In genomic region chr3:11602886-11603285, GRCh38 we compare ENCODE assay signal across 13 cellular contexts. TPM values are rescaled to one million over a fixed set of nuclear protein-coding genes. Genes with fewer than 3 reads are reported as not detected.
DNase-seq lines count a peak whose midpoint lies in the region; ATAC-seq and TF ChIP-seq lines count a peak whose summit lies in the region.
"Had no signal": no experiment of that assay in that cellular context is flagged by ENCODE, and none has a peak within 500 bp of the region (broad histone marks: within the 10 kb centered on the region; RNA-seq: fewer than 3 reads in every experiment).

No MANE protein-coding gene starts in this region.

- no peaks in the 10 kb centered on the region; the same call in 1 of the 2 replicates for H3K9me3 Mint-ChIP-seq in HFFc6

- peaks cover 94% of the 10 kb centered on the region for H3K4me1 Mint-ChIP-seq in HFFc6 (ENCODE audit: low read depth)

- H3K4me3 ChIP-seq in left lung (no peak overlapping the region), subcutaneous abdominal adipose tissue (ENCODE audit: low read depth in 1 of 5, low read length in 5 of 5) (no peak overlapping the region)
- H3K4me3 ChIP-seq: right lobe of liver had no signal

- intact Hi-C loops in left lung (cut with DNase I), result no loop called here

- peaks cover 46% of the 10 kb centered on the region for H3K36me3 Mint-ChIP-seq in HFFc6 (ENCODE audit: low read depth)

- peaks cover 0 to 26% of the 10 kb centered on the region in 2 donors for H3K36me3 ChIP-seq in left lung
- peaks cover 0 to 13% (median 0%) of the 10 kb centered on the region in 5 donors for H3K36me3 ChIP-seq in subcutaneous abdominal adipose tissue (ENCODE audit: control insufficient read depth in 5 of 5, insufficient read depth in 5 of 5, low read length in 5 of 5)

- H3K27ac ChIP-seq in VCaP (peak overlapping the region; percentile 88), left lung (peak overlapping the region; percentile 68 to 70), subcutaneous abdominal adipose tissue (ENCODE audit: low read depth, low read length) (peak overlapping the region; percentile 97)

- DNase-seq in HFFc6 (no peak), left lung (no peak), RKO (ENCODE audit: low spot score) (no peak), NCI-H748 (lab: John Stamatoyannopoulos, UW; ENCODE audit: unreplicated experiment) (no peak), EL (no peak)
- DNase-seq: activated CD4-positive, alpha-beta T cell treated with anti-CD3 and anti-CD28 coated beads for 1 hour; activated effector memory CD4-positive, alpha-beta T cell treated with anti-CD3 and anti-CD28 coated beads, Interleukin-2, amount 50 U/mL, for 16 hours; mammary epithelial cell; right lobe of liver had no signal

- H3K4me1 ChIP-seq in left lung (peaks cover 8 to 35% of the 10 kb centered on the region in 2 donors), subcutaneous abdominal adipose tissue (ENCODE audit: control insufficient read depth in 5 of 5, insufficient read depth in 5 of 5, low read length in 5 of 5) (peaks cover 18 to 51% (median 38%) of the 10 kb centered on the region in 5 donors)

- H3K27me3 Mint-ChIP-seq in HFFc6 (ENCODE audit: insufficient read depth), result peaks cover 6% of the 10 kb centered on the region; the same call in 1 of the 2 replicates
- H3K27me3 Mint-ChIP-seq: dendritic cell treated with granulocyte-macrophage colony-stimulating factor and Interleukin-4, amounts not matched to agents 40 ng/mL and 50 ng/mL, for 4 days had no signal

- H3K9me3 ChIP-seq in left lung (no peaks in the 10 kb centered on the region), subcutaneous abdominal adipose tissue (ENCODE audit: control insufficient read depth in 5 of 5, low read length in 5 of 5) (no peaks in the 10 kb centered on the region)
- H3K9me3 ChIP-seq: right lobe of liver had no signal

- ATAC-seq in left lung (no peak), GM19328 (IDR thresholded peaks at IDR 0.05; ENCODE audit: unreplicated experiment) (no peak)

- H3K9ac ChIP-seq in subcutaneous abdominal adipose tissue (ENCODE audit: low read length in 5 of 5), result peak overlapping the region in 1 of 5 donors; percentile 74

- no peaks in the 10 kb centered on the region for H3K27me3 ChIP-seq in left lung
- H3K27me3 ChIP-seq in subcutaneous abdominal adipose tissue (ENCODE audit: control insufficient read depth in 5 of 5, insufficient read depth in 4 of 5, low read length in 5 of 5), result no peaks in the 10 kb centered on the region
- H3K27me3 ChIP-seq: right lobe of liver had no signal

- peak overlapping the region; percentile 78; the same call in 1 of the 2 replicates for H3K4me3 Mint-ChIP-seq in HFFc6
- H3K4me3 Mint-ChIP-seq: dendritic cell treated with granulocyte-macrophage colony-stimulating factor and Interleukin-4, amounts not matched to agents 40 ng/mL and 50 ng/mL, for 4 days had no signal

- TF ChIP-seq CTCF in HFFc6 (IDR thresholded peaks at IDR 0.05), result no peak
- no peak for TF ChIP-seq CTCF in VCaP (conservative IDR thresholded peaks at IDR 0.05)
- no peak for TF ChIP-seq CTCF in left lung (IDR thresholded peaks at IDR 0.05)

- peak overlapping the region; percentile 99 for H3K27ac Mint-ChIP-seq in HFFc6
- H3K27ac Mint-ChIP-seq: dendritic cell treated with granulocyte-macrophage colony-stimulating factor and Interleukin-4, amounts not matched to agents 40 ng/mL and 50 ng/mL, for 4 days had no signal

RNA-seq across cellular contexts. Expression of gene VGLL4, which starts 40.8 kb away (rescaled TPM):
- total RNA-seq in HFFc6 (2021; fragmentation: NEBNext Ultra II Directional; extraction: Animal tissue kit (Norgen Biotek cat#: 25700)), result 10 to 100 TPM; 31.6 to 42.2 (median 33.8) TPM
- total RNA-seq in left lung, result 10 to 100 TPM; 40.2 to 54.5 TPM
